ENCODE assay signal across 15 cellular contexts in genomic region chr5:123558762-123559433, GRCh38. TPM values are rescaled to one million over a fixed set of nuclear protein-coding genes. Genes with fewer than 3 reads are reported as not detected.
DNase-seq lines count a peak whose midpoint lies in the region; ATAC-seq and TF ChIP-seq lines count a peak whose summit lies in the region.
"Had no signal": no experiment of that assay in that cellular context is flagged by ENCODE, and none has a peak within 500 bp of the region (broad histone marks: within the 10 kb centered on the region; RNA-seq: fewer than 3 reads in every experiment).

No MANE protein-coding gene starts in this region.

- no peaks in the 10 kb centered on the region for H3K27me3 ChIP-seq in endodermal cell (ENCODE audit: control insufficient read depth, insufficient read depth, low read length, poor library complexity, severe bottlenecking)
- H3K27me3 ChIP-seq: BLaER1 had no signal

- peaks cover 28% of the 10 kb centered on the region for H3K4me1 Mint-ChIP-seq in activated T-cell treated with anti-CD3 and anti-CD28 coated beads, Interleukin-2, amount 50 U/mL, for 24 hours (ENCODE audit: low read depth)
- H3K4me1 Mint-ChIP-seq in T-helper 17 cell (peaks cover 29% of the 10 kb centered on the region), endodermal cell (peaks cover 11% of the 10 kb centered on the region)
- peaks cover 29% of the 10 kb centered on the region for H3K4me1 Mint-ChIP-seq in stimulated activated effector memory CD8-positive, alpha-beta T cell treated with anti-CD3 and anti-CD28 coated beads, Interleukin-12 subunit alpha, Interleukin-12 subunit beta, amount 100 ng/mL, for 72 hours

- ATAC-seq in T-helper 17 cell, result no peak
- ATAC-seq in stimulated activated effector memory CD8-positive, alpha-beta T cell treated with anti-CD3 and anti-CD28 coated beads, Interleukin-12 subunit alpha, Interleukin-12 subunit beta, amount 100 ng/mL, for 72 hours, result peak; percentile 89
- ATAC-seq in HG03135 (IDR thresholded peaks at IDR 0.05; ENCODE audit: unreplicated experiment), result no peak

- H3K36me3 Mint-ChIP-seq in activated T-cell treated with anti-CD3 and anti-CD28 coated beads, Interleukin-2, amount 50 U/mL, for 24 hours (ENCODE audit: low read depth), result peaks cover 49% of the 10 kb centered on the region
- H3K36me3 Mint-ChIP-seq in T-helper 17 cell (ENCODE audit: low read depth) (peaks cover 14% of the 10 kb centered on the region), endodermal cell (ENCODE audit: low read depth) (peaks cover 12% of the 10 kb centered on the region)
- peaks cover 29% of the 10 kb centered on the region for H3K36me3 Mint-ChIP-seq in stimulated activated effector memory CD8-positive, alpha-beta T cell treated with anti-CD3 and anti-CD28 coated beads, Interleukin-12 subunit alpha, Interleukin-12 subunit beta, amount 100 ng/mL, for 72 hours

- H3K27me3 Mint-ChIP-seq in activated T-cell treated with anti-CD3 and anti-CD28 coated beads, Interleukin-2, amount 50 U/mL, for 24 hours, result no peaks in the 10 kb centered on the region
- no peaks in the 10 kb centered on the region for H3K27me3 Mint-ChIP-seq in T-helper 17 cell
- H3K27me3 Mint-ChIP-seq in endodermal cell (ENCODE audit: insufficient read depth), result no peaks in the 10 kb centered on the region
- H3K27me3 Mint-ChIP-seq: CD8-positive, alpha-beta memory T cell had no signal

- H3K4me3 Mint-ChIP-seq in activated T-cell treated with anti-CD3 and anti-CD28 coated beads, Interleukin-2, amount 50 U/mL, for 24 hours, result no peak overlapping the region
- H3K4me3 Mint-ChIP-seq in T-helper 17 cell, result no peak overlapping the region
- no peak overlapping the region for H3K4me3 Mint-ChIP-seq in endodermal cell
- no peak overlapping the region for H3K4me3 Mint-ChIP-seq in stimulated activated effector memory CD8-positive, alpha-beta T cell treated with anti-CD3 and anti-CD28 coated beads, Interleukin-12 subunit alpha, Interleukin-12 subunit beta, amount 100 ng/mL, for 72 hours
- H3K4me3 Mint-ChIP-seq: CD8-positive, alpha-beta memory T cell had no signal

- no peak overlapping the region for H3K4me3 ChIP-seq in endodermal cell (ENCODE audit: low read length)
- H3K4me3 ChIP-seq: BLaER1 had no signal

- H3K4me1 ChIP-seq in endodermal cell (ENCODE audit: control insufficient read depth, insufficient read depth, low read length), result peaks cover 2% of the 10 kb centered on the region
- H3K4me1 ChIP-seq: BLaER1, Caco-2 had no signal

- peaks cover 11% of the 10 kb centered on the region for H3K36me3 ChIP-seq in endodermal cell (ENCODE audit: control insufficient read depth, insufficient read depth, low read length)

- H3K9me3 ChIP-seq in T-helper 17 cell (ENCODE audit: control insufficient read depth, low read length, poor library complexity, severe bottlenecking) (no peaks in the 10 kb centered on the region), endodermal cell (ENCODE audit: control insufficient read depth, low read length) (no peaks in the 10 kb centered on the region)
- H3K9me3 ChIP-seq: BLaER1, Caco-2 had no signal

- WGBS in endodermal cell (ENCODE audit: insufficient coverage in 1 of 2, insufficient read length in 1 of 2), 2 experiments, result 94 to 100% methylated on average over 3 to 4 of the region's 5 CpGs

- no peak for DNase-seq in activated T-cell treated with anti-CD3 and anti-CD28 coated beads, Interleukin-2, amount 50 U/mL, for 24 hours
- no peak for DNase-seq in activated T-cell treated with anti-CD3 and anti-CD28 coated beads, Interleukin-2, amount 50 U/mL, for 1 hour
- DNase-seq in T-helper 17 cell (no peak), endodermal cell (no peak), retina (no peak)
- no peak for DNase-seq in stimulated activated effector memory CD8-positive, alpha-beta T cell treated with anti-CD3 and anti-CD28 coated beads, Interleukin-12 subunit alpha, Interleukin-12 subunit beta, amount 100 ng/mL, for 72 hours (ENCODE audit: low spot score in 2 of 2)
- DNase-seq: 8988T; AML-193; Caco-2; CD8-positive, alpha-beta memory T cell; DMS53; GF-D8; H7 had no signal

- H3K9me3 Mint-ChIP-seq in activated T-cell treated with anti-CD3 and anti-CD28 coated beads, Interleukin-2, amount 50 U/mL, for 24 hours, result no peaks in the 10 kb centered on the region
- no peaks in the 10 kb centered on the region for H3K9me3 Mint-ChIP-seq in endodermal cell
- no peaks in the 10 kb centered on the region for H3K9me3 Mint-ChIP-seq in stimulated activated effector memory CD8-positive, alpha-beta T cell treated with anti-CD3 and anti-CD28 coated beads, Interleukin-12 subunit alpha, Interleukin-12 subunit beta, amount 100 ng/mL, for 72 hours
- H3K9me3 Mint-ChIP-seq: CD8-positive, alpha-beta memory T cell had no signal

- no peak overlapping the region for H3K9ac ChIP-seq in endodermal cell (ENCODE audit: extremely low read depth, low read length, poor library complexity, severe bottlenecking)
- H3K9ac ChIP-seq: BLaER1 had no signal

- H3K27ac Mint-ChIP-seq in activated T-cell treated with anti-CD3 and anti-CD28 coated beads, Interleukin-2, amount 50 U/mL, for 24 hours, result peak overlapping the region; percentile 47
- H3K27ac Mint-ChIP-seq in T-helper 17 cell (peak overlapping the region; percentile 0), endodermal cell (peak overlapping the region; percentile 17)
- H3K27ac Mint-ChIP-seq in stimulated activated effector memory CD8-positive, alpha-beta T cell treated with anti-CD3 and anti-CD28 coated beads, Interleukin-12 subunit alpha, Interleukin-12 subunit beta, amount 100 ng/mL, for 72 hours, result no peak overlapping the region
- H3K27ac Mint-ChIP-seq: CD8-positive, alpha-beta memory T cell had no signal

- no peak overlapping the region for H3K27ac ChIP-seq in endodermal cell (ENCODE audit: low read depth, low read length)
- H3K27ac ChIP-seq: BLaER1 had no signal

- no peak for TF ChIP-seq CTCF in endodermal cell (conservative IDR thresholded peaks at IDR 0.05)

RNA-seq across cellular contexts. Expression of gene CSNK1G3, which starts 46.9 kb away (rescaled TPM):
- total RNA-seq in T-helper 17 cell (10 to 100 TPM; 61.8 to 65.7 TPM), endodermal cell (10 to 100 TPM; 47.5 to 48.4 TPM)
- polyA plus RNA-seq in endodermal cell (2013, experiment 1 of 2), result 39.7 TPM
- 38.4 TPM for polyA plus RNA-seq in endodermal cell (2013, experiment 2 of 2)
